Comparison of ENCODE assay signal across 18 cellular contexts in the genomic region with DNA sequence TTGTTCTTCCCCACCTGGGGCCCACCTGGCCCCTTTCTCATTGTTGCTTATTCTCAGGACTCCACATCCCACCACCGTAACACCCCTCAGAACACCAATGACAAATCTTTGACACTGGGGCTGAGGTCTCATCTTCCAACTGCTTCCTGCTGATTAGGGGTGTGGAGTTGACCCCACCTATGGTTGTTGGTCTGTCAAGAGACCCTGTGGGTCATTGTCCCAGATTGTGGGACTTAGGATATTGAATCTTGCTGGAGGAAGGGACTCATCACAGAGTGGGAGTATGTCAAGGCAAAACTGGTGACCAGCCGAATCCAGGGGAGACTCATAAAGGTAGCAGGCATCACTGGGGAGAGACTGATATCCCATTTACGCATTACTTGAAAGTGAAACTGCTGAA. TPM values are rescaled to one million over a fixed set of nuclear protein-coding genes. Genes with fewer than 3 reads are reported as not detected.
DNase-seq lines count a peak whose midpoint lies in the region; ATAC-seq, FAIRE-seq and TF ChIP-seq lines count a peak whose summit lies in the region.
"Had no signal": no experiment of that assay in that cellular context is flagged by ENCODE, and none has a peak within 500 bp of the region (broad histone marks: within the 10 kb centered on the region; RNA-seq: fewer than 3 reads in every experiment).

No MANE protein-coding gene starts in this region.

- H3K27ac Mint-ChIP-seq in CD4-positive, alpha-beta T cell = no peak overlapping the region
- H3K27ac Mint-ChIP-seq in activated CD8-positive, alpha-beta T cell treated with anti-CD3 and anti-CD28 coated beads, Interleukin-2, amount 10 ng/mL, durations not matched to agents 7 days and 5 days = peak overlapping the region; percentile 82
- peak overlapping the region in 1 of 6 donors; percentile 11 for H3K27ac Mint-ChIP-seq in naive B cell

- no peak for ATAC-seq in CD4-positive, alpha-beta T cell (ENCODE audit: poor library complexity)
- no peak for ATAC-seq in activated CD8-positive, alpha-beta T cell treated with anti-CD3 and anti-CD28 coated beads, Interleukin-2, amount 10 ng/mL, durations not matched to agents 7 days and 5 days
- ATAC-seq in naive B cell (ENCODE audit: low read depth in 2 of 2) = no peak
- no peak for ATAC-seq in GM21526 (IDR thresholded peaks at IDR 0.05; ENCODE audit: low FRiP score, unreplicated experiment)
- ATAC-seq: esophagus mucosa, left colon, mucosa of descending colon, sciatic nerve had no signal

- POLR2A ChIA-PET in CD4-positive, alpha-beta T cell (lab: Charles Lee) = no interaction called here
- POLR2A ChIA-PET in activated CD8-positive, alpha-beta T cell treated with anti-CD3 and anti-CD28 coated beads, Interleukin-2, amount 10 ng/mL, durations not matched to agents 7 days and 5 days (lab: Charles Lee) = interaction anchor here (0.6 kb wide), 1 partner anchor 139 kb away, joined by 3 read pairs; no protein-coding TSS in a partner anchor

- 85 to 93% methylated on average over 3 of the region's 3 CpGs for WGBS in lower leg skin, 2 donors

- H3K9me3 ChIP-seq in CD4-positive, alpha-beta T cell (ENCODE audit: control insufficient read depth, low read length) = no peaks in the 10 kb centered on the region
- H3K9me3 ChIP-seq: mucosa of descending colon, vagina had no signal

- CTCF ChIA-PET in CD4-positive, alpha-beta T cell (lab: Charles Lee) = no interaction called here
- CTCF ChIA-PET in activated CD8-positive, alpha-beta T cell treated with anti-CD3 and anti-CD28 coated beads, Interleukin-2, amount 10 ng/mL, durations not matched to agents 7 days and 5 days (lab: Charles Lee) = no interaction called here

- no peak overlapping the region for H3K4me3 ChIP-seq in lower leg skin (ENCODE audit: low read depth, poor library complexity, severe bottlenecking)
- H3K4me3 ChIP-seq: mucosa of descending colon, vagina had no signal

- no peak for DNase-seq in CD4-positive, alpha-beta T cell
- DNase-seq in GM12892 (ENCODE audit: insufficient read length) = no peak
- no peak for DNase-seq in activated CD8-positive, alpha-beta T cell treated with anti-CD3 and anti-CD28 coated beads, Interleukin-2, amount 10 ng/mL, durations not matched to agents 7 days and 5 days
- DNase-seq in naive B cell = no peak
- no peak for DNase-seq in cerebellum (ENCODE audit: low spot score)
- no peak for DNase-seq in lower leg skin (ENCODE audit: low spot score in 2 of 2)
- DNase-seq: activated CD4-positive, CD25-positive, alpha-beta regulatory T cell; H7; left colon; mucosa of descending colon; NCI-H2029; Right ventricle myocardium superior had no signal

- FAIRE-seq in GM12892 (lab: Jason Lieb, UNC) = peak; percentile 9
- FAIRE-seq: GM19239 had no signal

- no peaks in the 10 kb centered on the region for H3K27me3 ChIP-seq in CD4-positive, alpha-beta T cell (ENCODE audit: control insufficient read depth, insufficient read depth, low read length)
- H3K27me3 ChIP-seq: vagina had no signal

- no peak for TF ChIP-seq POLR2A in GM12892 (IDR thresholded peaks at IDR 0.05; ENCODE audit: low read depth, low read length)
- no peak for TF ChIP-seq POLR2A in lower leg skin (IDR thresholded peaks at IDR 0.05)

- H3K9me3 Mint-ChIP-seq in CD4-positive, alpha-beta T cell = no peaks in the 10 kb centered on the region
- no peaks in the 10 kb centered on the region for H3K9me3 Mint-ChIP-seq in activated CD8-positive, alpha-beta T cell treated with anti-CD3 and anti-CD28 coated beads, Interleukin-2, amount 10 ng/mL, durations not matched to agents 7 days and 5 days (ENCODE audit: insufficient read depth)
- no peaks in the 10 kb centered on the region for H3K9me3 Mint-ChIP-seq in naive B cell
- H3K9me3 Mint-ChIP-seq: IgD-negative memory B cell had no signal

- no peak for TF ChIP-seq CTCF in CD4-positive, alpha-beta T cell (IDR thresholded peaks at IDR 0.05)
- TF ChIP-seq CTCF in lower leg skin (IDR thresholded peaks at IDR 0.05) = no peak

- H3K4me3 Mint-ChIP-seq in CD4-positive, alpha-beta T cell = peak overlapping the region; percentile 48
- peak overlapping the region; percentile 22 for H3K4me3 Mint-ChIP-seq in activated CD8-positive, alpha-beta T cell treated with anti-CD3 and anti-CD28 coated beads, Interleukin-2, amount 10 ng/mL, durations not matched to agents 7 days and 5 days
- H3K4me3 Mint-ChIP-seq in naive B cell = peak overlapping the region in 6 of 8 donors; percentile 29 to 78 (median 47)

- no peaks in the 10 kb centered on the region for H3K27me3 Mint-ChIP-seq in CD4-positive, alpha-beta T cell
- no peaks in the 10 kb centered on the region for H3K27me3 Mint-ChIP-seq in activated CD8-positive, alpha-beta T cell treated with anti-CD3 and anti-CD28 coated beads, Interleukin-2, amount 10 ng/mL, durations not matched to agents 7 days and 5 days (ENCODE audit: low read depth)
- H3K27me3 Mint-ChIP-seq in naive B cell = peaks cover 0 to 16% (median 0%) of the 10 kb centered on the region in 3 donors
- H3K27me3 Mint-ChIP-seq: IgD-negative memory B cell had no signal

- H3K36me3 Mint-ChIP-seq in CD4-positive, alpha-beta T cell (ENCODE audit: low read depth) = peaks cover 14% of the 10 kb centered on the region
- peaks cover 16% of the 10 kb centered on the region for H3K36me3 Mint-ChIP-seq in activated CD8-positive, alpha-beta T cell treated with anti-CD3 and anti-CD28 coated beads, Interleukin-2, amount 10 ng/mL, durations not matched to agents 7 days and 5 days (ENCODE audit: low read depth)
- peaks cover 0 to 7% of the 10 kb centered on the region in 2 donors for H3K36me3 Mint-ChIP-seq in naive B cell
- H3K36me3 Mint-ChIP-seq: IgD-negative memory B cell had no signal

- peaks cover 33% of the 10 kb centered on the region for H3K4me1 Mint-ChIP-seq in CD4-positive, alpha-beta T cell (ENCODE audit: low read depth)
- peaks cover 42% of the 10 kb centered on the region for H3K4me1 Mint-ChIP-seq in activated CD8-positive, alpha-beta T cell treated with anti-CD3 and anti-CD28 coated beads, Interleukin-2, amount 10 ng/mL, durations not matched to agents 7 days and 5 days (ENCODE audit: low read depth)
- peaks cover 7 to 18% (median 17%) of the 10 kb centered on the region in 3 donors for H3K4me1 Mint-ChIP-seq in naive B cell

- intact Hi-C loops in CD4-positive, alpha-beta T cell (cut with DNase I, micrococcal nuclease) = no loop called here
- intact Hi-C loops in lower leg skin (cut with DNase I; ENCODE audit: low total_unique reads) = no loop called here

- no peak overlapping the region for H3K27ac ChIP-seq in CD4-positive, alpha-beta T cell (ENCODE audit: low read depth, low read length)
- H3K27ac ChIP-seq: vagina had no signal

RNA-seq across cellular contexts. Expression of gene PABIR2, which starts 1.5 kb away (rescaled TPM):
- 10 to 100 TPM; 28.6 to 30.2 TPM for total RNA-seq in CD4-positive, alpha-beta T cell
- 36.5 TPM for polyA plus RNA-seq in GM12892 (2012; ENCODE audit: missing spikeins)
- total RNA-seq in activated CD8-positive, alpha-beta T cell treated with anti-CD3 and anti-CD28 coated beads, Interleukin-2, amount 10 ng/mL, durations not matched to agents 7 days and 5 days = 10 to 100 TPM; 58.5 to 61.3 TPM
- polyA plus RNA-seq in naive B cell (ENCODE audit: low read depth in 6 of 6) = 10 to 100 TPM in 1 of 6 donors, 1 to 10 TPM in 5; 5.3 to 16.9 (median 6.6) TPM
- total RNA-seq in cerebellum = 11.7 TPM
- 10 to 100 TPM in 3 of 4 donors, 1 to 10 TPM in 1; 7.0 to 19.4 (median 13.1) TPM for total RNA-seq in lower leg skin
